17 cellular contexts compared by ENCODE assay signal in genomic region chr2:25236736-25237135, GRCh38.
"Had no signal": no experiment of that assay in that cellular context is flagged by ENCODE, and none has a peak within 500 bp of the region (broad histone marks: within the 10 kb centered on the region; RNA-seq: fewer than 3 reads in every experiment).

No MANE protein-coding gene starts in this region.

- H3K4me3 ChIP-seq: dorsolateral prefrontal cortex, neural progenitor cell, ovary, smooth muscle cell had no signal

- H3K27ac Mint-ChIP-seq: activated CD4-positive, alpha-beta memory T cell treated with anti-CD3 and anti-CD28 coated beads for 36 hours; activated naive CD4-positive, alpha-beta T cell treated with anti-CD3 and anti-CD28 coated beads for 36 hours; activated T-helper 2 cell treated with anti-CD3 and anti-CD28 coated beads, Interferon-gamma antibody, Interleukin-2, Interleukin-4, amounts not matched to agents 10 μg/mL and 5 μg/mL and 100 μg/mL, durations not matched to agents 14 hours and 24 hours and 36 hours; neural progenitor cell; T-helper 2 cell treated with Interferon-gamma antibody and Interleukin-4, amounts not matched to agents 5 μg/mL and 100 μg/mL, for 36 hours had no signal

- H3K9me3 Mint-ChIP-seq: activated CD4-positive, alpha-beta memory T cell treated with anti-CD3 and anti-CD28 coated beads for 36 hours; activated naive CD4-positive, alpha-beta T cell treated with anti-CD3 and anti-CD28 coated beads for 36 hours; activated T-helper 2 cell treated with anti-CD3 and anti-CD28 coated beads, Interferon-gamma antibody, Interleukin-2, Interleukin-4, amounts not matched to agents 10 μg/mL and 5 μg/mL and 100 μg/mL, durations not matched to agents 14 hours and 24 hours and 36 hours; neural progenitor cell; T-helper 2 cell treated with Interferon-gamma antibody and Interleukin-4, amounts not matched to agents 5 μg/mL and 100 μg/mL, for 36 hours had no signal

- H3K4me1 ChIP-seq: foreskin keratinocyte, neural progenitor cell had no signal

- H3K27ac ChIP-seq: foreskin keratinocyte, neural progenitor cell, ovary had no signal

- H3K4me2 ChIP-seq: neural progenitor cell, smooth muscle cell had no signal

- H3K4me3 Mint-ChIP-seq: activated CD4-positive, alpha-beta memory T cell treated with anti-CD3 and anti-CD28 coated beads for 36 hours; activated naive CD4-positive, alpha-beta T cell treated with anti-CD3 and anti-CD28 coated beads for 36 hours; neural progenitor cell; T-helper 2 cell treated with Interferon-gamma antibody and Interleukin-4, amounts not matched to agents 5 μg/mL and 100 μg/mL, for 36 hours had no signal

- H3K9ac ChIP-seq: neural progenitor cell had no signal

- H3K9me3 ChIP-seq: ovary had no signal

- H3K27me3 ChIP-seq: dorsolateral prefrontal cortex, foreskin keratinocyte, neural progenitor cell, ovary had no signal

- H3K36me3 ChIP-seq: neural progenitor cell, ovary had no signal

- H3K4me1 Mint-ChIP-seq: neural progenitor cell had no signal

- H2AFZ ChIP-seq: neural progenitor cell had no signal

- H3K27me3 Mint-ChIP-seq: activated CD4-positive, alpha-beta memory T cell treated with anti-CD3 and anti-CD28 coated beads for 36 hours had no signal

- ATAC-seq: foreskin keratinocyte, left lobe of liver, sciatic nerve had no signal

- DNase-seq: activated CD4-positive, alpha-beta memory T cell treated with anti-CD3 and anti-CD28 coated beads for 36 hours; activated CD4-positive, alpha-beta T cell treated with anti-CD3 and anti-CD28 coated beads for 4 hours; activated naive CD4-positive, alpha-beta T cell treated with anti-CD3 and anti-CD28 coated beads for 36 hours; activated T-cell treated with anti-CD3 and anti-CD28 coated beads for 4 hours; amniotic stem cell; dorsolateral prefrontal cortex; foreskin keratinocyte; mammary epithelial cell; ovary; stimulated activated CD4-positive, alpha-beta T cell treated with anti-CD3 and anti-CD28 coated beads, Interleukin-4, amount 100 ng/mL, for 1 hour; SW 1271 had no signal
